19 cellular contexts compared by ENCODE assay signal in genomic region chrX:9622128-9622527, GRCh38.
A peak's percentile ranks its signal among the peaks of the same experiment; 100 is the strongest.
DNase-seq lines count a peak whose midpoint lies in the region; ATAC-seq lines count a peak whose summit lies in the region.
"Had no signal": no experiment of that assay in that cellular context is flagged by ENCODE, and none has a peak within 500 bp of the region (broad histone marks: within the 10 kb centered on the region; RNA-seq: fewer than 3 reads in every experiment).

No MANE protein-coding gene starts in this region.

- peak; percentile 53 for ATAC-seq in activated CD4-positive, CD25-positive, alpha-beta regulatory T cell treated with anti-CD3 and anti-CD28 coated beads, Interleukin-2, amount 50 U/mL, for 24 hours
- no peak for ATAC-seq in naive thymus-derived CD8-positive, alpha-beta T cell
- no peak for ATAC-seq in GM21367 (IDR thresholded peaks at IDR 0.05; ENCODE audit: unreplicated experiment)

- no peak overlapping the region for H3K4me3 Mint-ChIP-seq in activated naive CD4-positive, alpha-beta T cell treated with anti-CD3 and anti-CD28 coated beads, Interleukin-2, amount 10 ng/mL, durations not matched to agents 7 days and 5 days
- no peak overlapping the region for H3K4me3 Mint-ChIP-seq in naive thymus-derived CD8-positive, alpha-beta T cell
- H3K4me3 Mint-ChIP-seq: B cell; CD4-positive, CD25-positive, alpha-beta regulatory T cell had no signal

- no peak overlapping the region for H3K27ac Mint-ChIP-seq in activated naive CD4-positive, alpha-beta T cell treated with anti-CD3 and anti-CD28 coated beads, Interleukin-2, amount 10 ng/mL, durations not matched to agents 7 days and 5 days
- no peak overlapping the region for H3K27ac Mint-ChIP-seq in naive thymus-derived CD8-positive, alpha-beta T cell
- H3K27ac Mint-ChIP-seq: B cell; CD4-positive, CD25-positive, alpha-beta regulatory T cell had no signal

- POLR2A ChIA-PET in naive thymus-derived CD8-positive, alpha-beta T cell (lab: Charles Lee): no interaction called here

- no peak for DNase-seq in activated CD4-positive, CD25-positive, alpha-beta regulatory T cell treated with anti-CD3 and anti-CD28 coated beads, Interleukin-2, amount 50 U/mL, for 72 hours
- peak; percentile 29 for DNase-seq in activated naive CD4-positive, alpha-beta T cell treated with Interleukin-2 at 50 U/mL for 16 hours
- DNase-seq in activated naive CD4-positive, alpha-beta T cell treated with anti-CD3 and anti-CD28 coated beads, Interleukin-2, amount 10 ng/mL, durations not matched to agents 7 days and 5 days: no peak
- DNase-seq in activated T-cell treated with anti-CD3 and anti-CD28 coated beads, Interleukin-2, amount 50 U/mL, for 48 hours: peak; percentile 39 to 47
- DNase-seq in stimulated activated CD4-positive, alpha-beta T cell treated with anti-CD3 and anti-CD28 coated beads, TNF-alpha, amount 100 ng/mL, for 48 hours (ENCODE audit: low read depth in 3 of 3): peak in 2 of 3 donors; percentile 2 to 4
- DNase-seq in naive thymus-derived CD8-positive, alpha-beta T cell: no peak
- DNase-seq: Caco-2; DMS153; EL; NCI-H1436; NCI-H2029 treated with DMSO at 0.1 percent for 48 hours; NCI-H2171 treated with DMSO at 0.1 percent for 48 hours; NCI-H446 treated with DMSO at 0.1 percent for 48 hours; NK-92 treated with Interleukin-12 subunit alpha and Interleukin-12 subunit beta, amount 100 ng/mL, for 24 hours; OCI-M1 had no signal

- H3K27me3 Mint-ChIP-seq in activated naive CD4-positive, alpha-beta T cell treated with anti-CD3 and anti-CD28 coated beads, Interleukin-2, amount 10 ng/mL, durations not matched to agents 7 days and 5 days: no peaks in the 10 kb centered on the region
- H3K27me3 Mint-ChIP-seq in naive thymus-derived CD8-positive, alpha-beta T cell: no peaks in the 10 kb centered on the region
- H3K27me3 Mint-ChIP-seq: B cell; CD4-positive, CD25-positive, alpha-beta regulatory T cell had no signal

- no peaks in the 10 kb centered on the region for H3K9me3 Mint-ChIP-seq in activated naive CD4-positive, alpha-beta T cell treated with anti-CD3 and anti-CD28 coated beads, Interleukin-2, amount 10 ng/mL, durations not matched to agents 7 days and 5 days
- H3K9me3 Mint-ChIP-seq in naive thymus-derived CD8-positive, alpha-beta T cell: peaks cover 0 to 4% (median 0%) of the 10 kb centered on the region in 9 donors

- H3K36me3 Mint-ChIP-seq in activated naive CD4-positive, alpha-beta T cell treated with anti-CD3 and anti-CD28 coated beads, Interleukin-2, amount 10 ng/mL, durations not matched to agents 7 days and 5 days: peaks cover 3% of the 10 kb centered on the region
- H3K36me3 Mint-ChIP-seq in naive thymus-derived CD8-positive, alpha-beta T cell: peaks cover 0 to 7% (median 2%) of the 10 kb centered on the region in 3 donors
- H3K36me3 Mint-ChIP-seq: CD4-positive, CD25-positive, alpha-beta regulatory T cell had no signal

- H3K4me1 Mint-ChIP-seq in activated naive CD4-positive, alpha-beta T cell treated with anti-CD3 and anti-CD28 coated beads, Interleukin-2, amount 10 ng/mL, durations not matched to agents 7 days and 5 days: peaks cover 21% of the 10 kb centered on the region
- H3K4me1 Mint-ChIP-seq in naive thymus-derived CD8-positive, alpha-beta T cell: peaks cover 20 to 64% (median 53%) of the 10 kb centered on the region in 4 donors

- CTCF ChIA-PET in activated naive CD4-positive, alpha-beta T cell treated with anti-CD3 and anti-CD28 coated beads, Interleukin-2, amount 10 ng/mL, durations not matched to agents 7 days and 5 days (lab: Charles Lee): no interaction called here

Comparison
In these comparisons a context has a peak if more than half of its experiments do, and no peak if none do; other contexts are left out.
1. DNase-seq: peak in activated naive CD4-positive, alpha-beta T cell treated with Interleukin-2 at 50 U/mL for 16 hours (single experiment), activated T-cell treated with anti-CD3 and anti-CD28 coated beads, Interleukin-2, amount 50 U/mL, for 48 hours (2 of 2) and stimulated activated CD4-positive, alpha-beta T cell treated with anti-CD3 and anti-CD28 coated beads, TNF-alpha, amount 100 ng/mL, for 48 hours (2 of 3); none in activated CD4-positive, CD25-positive, alpha-beta regulatory T cell treated with anti-CD3 and anti-CD28 coated beads, Interleukin-2, amount 50 U/mL, for 72 hours (single experiment), activated naive CD4-positive, alpha-beta T cell treated with anti-CD3 and anti-CD28 coated beads, Interleukin-2, amount 10 ng/mL, durations not matched to agents 7 days and 5 days (single experiment) and naive thymus-derived CD8-positive, alpha-beta T cell (0 of 10).
2. ATAC-seq: peak in activated CD4-positive, CD25-positive, alpha-beta regulatory T cell treated with anti-CD3 and anti-CD28 coated beads, Interleukin-2, amount 50 U/mL, for 24 hours (2 of 2); none in naive thymus-derived CD8-positive, alpha-beta T cell (0 of 2) and GM21367 (single experiment).